ENCODE assay signal across 16 cellular contexts in genomic region chr12:105507311-105508035, GRCh38.
"Had no signal": no experiment of that assay in that cellular context is flagged by ENCODE, and none has a peak within 500 bp of the region (broad histone marks: within the 10 kb centered on the region; RNA-seq: fewer than 3 reads in every experiment).

No MANE protein-coding gene starts in this region.

- ATAC-seq: left lobe of liver, natural killer cell, pancreas had no signal

- H3K27ac ChIP-seq: cardiac muscle cell, coronary artery, pancreas, SK-N-MC, skin epidermis, tibial artery had no signal

- H3K36me3 Mint-ChIP-seq: natural killer cell had no signal

- H3K27ac Mint-ChIP-seq: activated B cell treated with CpG ODN at 0.5 μM for 24 hours; activated CD4-positive, alpha-beta T cell treated with anti-CD3 and anti-CD28 coated beads, Interleukin-2, amount 10 ng/mL, durations not matched to agents 7 days and 5 days; natural killer cell had no signal

- H3K4me1 Mint-ChIP-seq: activated B cell treated with CpG ODN at 0.5 μM for 24 hours; activated CD4-positive, alpha-beta T cell treated with anti-CD3 and anti-CD28 coated beads, Interleukin-2, amount 10 ng/mL, durations not matched to agents 7 days and 5 days; natural killer cell had no signal

- H3K9me3 ChIP-seq: pancreas, tibial artery had no signal

- DNase-seq: activated B cell treated with CpG ODN at 0.5 μM for 24 hours; activated CD4-positive, alpha-beta T cell treated with anti-CD3 and anti-CD28 coated beads, Interleukin-2, amount 10 ng/mL, durations not matched to agents 7 days and 5 days; activated naive CD4-positive, alpha-beta T cell treated with anti-CD3 and anti-CD28 coated beads, Interleukin-2, amount 50 U/mL, for 16 hours; activated T-cell treated with anti-CD3 and anti-CD28 coated beads, Interleukin-2, amount 50 U/mL, for 1 hour; amniotic stem cell; effector memory CD4-positive, alpha-beta T cell; hypothalamus; natural killer cell; pancreas; T-helper 1 cell; tibial artery had no signal

- H3K4me3 Mint-ChIP-seq: activated B cell treated with CpG ODN at 0.5 μM for 24 hours; activated CD4-positive, alpha-beta T cell treated with anti-CD3 and anti-CD28 coated beads, Interleukin-2, amount 10 ng/mL, durations not matched to agents 7 days and 5 days; natural killer cell had no signal

- H3K4me3 ChIP-seq: cardiac muscle cell, coronary artery, pancreas, SK-N-MC, skin epidermis, tibial artery had no signal

- H3K27me3 ChIP-seq: cardiac muscle cell, pancreas, tibial artery had no signal

- H3K9me3 Mint-ChIP-seq: activated B cell treated with CpG ODN at 0.5 μM for 24 hours; activated CD4-positive, alpha-beta T cell treated with anti-CD3 and anti-CD28 coated beads, Interleukin-2, amount 10 ng/mL, durations not matched to agents 7 days and 5 days; natural killer cell had no signal

- H3K36me3 ChIP-seq: cardiac muscle cell, pancreas, tibial artery had no signal

- FAIRE-seq: pancreas had no signal

- H3K4me1 ChIP-seq: pancreas, tibial artery had no signal
